Comparison of ENCODE assay signal across 1 cellular context in the genomic region with DNA sequence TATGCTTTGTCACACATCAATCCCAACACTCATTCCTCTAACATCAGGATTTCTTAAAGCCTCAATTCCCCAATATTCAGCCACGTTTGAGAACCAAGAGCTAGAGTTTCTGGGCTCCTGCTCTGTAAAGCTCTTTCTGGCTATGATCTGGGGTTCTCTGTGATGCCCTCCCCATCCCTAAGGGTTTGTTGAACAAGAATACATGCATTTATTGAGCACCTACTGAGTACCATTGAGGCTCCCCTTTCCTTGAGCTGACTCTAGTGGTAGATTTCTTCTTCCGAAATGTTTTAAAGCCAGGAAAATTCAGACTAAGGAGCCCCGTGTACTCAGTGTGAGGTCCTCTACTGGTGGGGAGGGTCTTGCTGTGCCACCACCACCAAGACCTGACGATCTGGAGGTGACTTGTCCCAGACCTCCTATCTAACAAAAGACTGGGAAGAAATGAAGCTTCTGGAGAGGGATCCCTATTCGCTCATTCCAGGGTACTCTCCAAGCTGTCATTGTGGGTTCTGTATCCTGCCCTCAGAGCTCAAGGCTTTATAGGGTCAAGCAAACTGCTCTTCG.
A peak's percentile ranks its signal among the peaks of the same experiment; 100 is the strongest.
TF ChIP-seq lines count a peak whose summit lies in the region.

No MANE protein-coding gene starts in this region.

TF ChIP-seq in K562, 482 proteins besides CTCF, POLR2A, EP300 and RAD21:
- TF ChIP-seq KAT8 (IDR thresholded peaks at IDR 0.05; ENCODE audit: low read depth) (no peak), TOE1 (IDR thresholded peaks at IDR 0.05; ENCODE audit: borderline replicate concordance) (no peak), TOE1 (CRISPR knock-in tag; IDR thresholded peaks at IDR 0.05; ENCODE audit: borderline replicate concordance, low read depth) (no peak), ZKSCAN8 (CRISPR knock-in tag; IDR thresholded peaks at IDR 0.05) (peak; percentile 95), ZNF165 (CRISPR knock-in tag; IDR thresholded peaks at IDR 0.05; ENCODE audit: borderline replicate concordance) (no peak), JUND (IDR thresholded peaks at IDR 0.05; ENCODE audit: borderline replicate concordance, low read depth, low read length) (0 out of 2 replicates have a peak, but pooled peaks have one; percentile 12), JUND (tag; IDR thresholded peaks at IDR 0.05; ENCODE audit: borderline replicate concordance, low read depth, low read length) (no peak)
- TF ChIP-seq, protein P1, sequence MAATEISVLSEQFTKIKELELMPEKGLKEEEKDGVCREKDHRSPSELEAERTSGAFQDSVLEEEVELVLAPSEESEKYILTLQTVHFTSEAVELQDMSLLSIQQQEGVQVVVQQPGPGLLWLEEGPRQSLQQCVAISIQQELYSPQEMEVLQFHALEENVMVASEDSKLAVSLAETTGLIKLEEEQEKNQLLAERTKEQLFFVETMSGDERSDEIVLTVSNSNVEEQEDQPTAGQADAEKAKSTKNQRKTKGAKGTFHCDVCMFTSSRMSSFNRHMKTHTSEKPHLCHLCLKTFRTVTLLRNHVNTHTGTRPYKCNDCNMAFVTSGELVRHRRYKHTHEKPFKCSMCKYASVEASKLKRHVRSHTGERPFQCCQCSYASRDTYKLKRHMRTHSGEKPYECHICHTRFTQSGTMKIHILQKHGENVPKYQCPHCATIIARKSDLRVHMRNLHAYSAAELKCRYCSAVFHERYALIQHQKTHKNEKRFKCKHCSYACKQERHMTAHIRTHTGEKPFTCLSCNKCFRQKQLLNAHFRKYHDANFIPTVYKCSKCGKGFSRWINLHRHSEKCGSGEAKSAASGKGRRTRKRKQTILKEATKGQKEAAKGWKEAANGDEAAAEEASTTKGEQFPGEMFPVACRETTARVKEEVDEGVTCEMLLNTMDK (IDR thresholded peaks at IDR 0.05; ENCODE audit: borderline replicate concordance, insufficient read depth, low read depth, low read length, poor library complexity, severe bottlenecking): peak; percentile 69
